9 cellular contexts compared by ENCODE assay signal in genomic region chr12:132356686-132357622, GRCh38.
DNase-seq lines count a peak whose midpoint lies in the region; ATAC-seq lines count a peak whose summit lies in the region.
"Had no signal": no experiment of that assay in that cellular context is flagged by ENCODE, and none has a peak within 500 bp of the region (broad histone marks: within the 10 kb centered on the region; RNA-seq: fewer than 3 reads in every experiment).

No MANE protein-coding gene starts in this region.

- ATAC-seq in GM18909 (IDR thresholded peaks at IDR 0.05; ENCODE audit: poor library complexity, unreplicated experiment) (no peak), HG03196 (IDR thresholded peaks at IDR 0.05; ENCODE audit: unreplicated experiment) (no peak)

- peak; percentile 75 for DNase-seq in AG08395 (ENCODE audit: low spot score)
- DNase-seq in HPDE6-E6E7 (ENCODE audit: extremely low spot score): peak; percentile 19
- DNase-seq in anterior cingulate cortex (lab: John Stamatoyannopoulos, UW): peak in 48 of 58 donors; percentile 11 to 89 (median 50)
- DNase-seq in iris pigment epithelial cell (ENCODE audit: low read depth): peak; percentile 82
- DNase-seq in globus pallidus (ENCODE audit: low spot score): no peak
- no peak for DNase-seq in NOMO-1 treated with DMSO at 0.1 percent for 48 hours (lab: John Stamatoyannopoulos, UW; ENCODE audit: unreplicated experiment)
- DNase-seq: effector memory CD4-positive, alpha-beta T cell had no signal

Comparison
In these comparisons a context has a peak if more than half of its experiments do, and no peak if none do; other contexts are left out.
1. DNase-seq: peak in AG08395 (single experiment), HPDE6-E6E7 (single experiment), anterior cingulate cortex (48 of 58) and iris pigment epithelial cell (single experiment); none in globus pallidus (single experiment) and NOMO-1 treated with DMSO at 0.1 percent for 48 hours (single experiment).